In the genomic region with DNA sequence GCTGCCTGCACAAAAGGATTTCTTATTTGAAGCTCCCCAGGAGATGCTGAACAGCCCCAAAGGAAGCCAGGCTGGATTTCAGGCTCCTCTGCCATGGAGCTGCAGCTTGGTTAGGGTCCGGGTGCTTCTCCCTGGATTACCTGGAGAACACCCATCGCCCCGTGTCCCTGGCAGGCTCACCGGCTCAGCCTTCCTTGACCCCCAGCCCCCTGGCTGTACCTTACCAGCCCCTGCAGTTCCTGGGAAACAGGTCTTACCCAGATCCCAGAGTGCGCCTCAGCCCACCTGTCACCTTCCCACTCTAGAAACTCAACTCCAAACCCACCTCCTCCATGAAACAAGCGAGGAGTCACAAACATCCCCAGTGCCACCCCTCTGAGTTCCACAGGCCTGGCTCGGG, we compare ENCODE assay signal across 18 cellular contexts. TPM values are rescaled to one million over a fixed set of nuclear protein-coding genes. Genes with fewer than 3 reads are reported as not detected.
"Had no signal": no experiment of that assay in that cellular context is flagged by ENCODE, and none has a peak within 500 bp of the region (broad histone marks: within the 10 kb centered on the region; RNA-seq: fewer than 3 reads in every experiment).

No MANE protein-coding gene starts in this region.

- H3K27ac Mint-ChIP-seq: activated CD8-positive, alpha-beta T cell treated with anti-CD3 and anti-CD28 coated beads, Interleukin-2, amount 10 ng/mL, durations not matched to agents 7 days and 5 days; progenitor cell of endocrine pancreas; stimulated activated memory B cell treated with anti-CD40 and anti-IgM and Interleukin-4, amounts not matched to agents 10 μg/mL and 1 μg/mL and 100 μg/mL, for 72 hours; T-helper 1 cell treated with Interleukin-12 subunit alpha and Interleukin-12 subunit beta and Interleukin-4 antibody, amounts not matched to agents 30 μg/mL and 1 μg/mL, for 36 hours; type B pancreatic cell had no signal

- H3K4me2 ChIP-seq: smooth muscle cell had no signal

- H3K27me3 Mint-ChIP-seq: naive thymus-derived CD4-positive, alpha-beta T cell; stimulated activated memory B cell treated with anti-CD40 and anti-IgM and Interleukin-4, amounts not matched to agents 10 μg/mL and 1 μg/mL and 100 μg/mL, for 72 hours had no signal

- H3K27me3 ChIP-seq: dorsolateral prefrontal cortex, esophagus muscularis mucosa, suprapubic skin had no signal

- H3K36me3 Mint-ChIP-seq: immature natural killer cell, type B pancreatic cell had no signal

- H3K9me3 ChIP-seq: esophagus muscularis mucosa, lower lobe of right lung, suprapubic skin had no signal

- DNase-seq: activated CD8-positive, alpha-beta T cell treated with anti-CD3 and anti-CD28 coated beads, Interleukin-2, amount 10 ng/mL, durations not matched to agents 7 days and 5 days; dorsolateral prefrontal cortex; glutamatergic neuron; immature natural killer cell; left cardiac atrium; lower lobe of right lung; right cardiac atrium had no signal

- H3K27ac ChIP-seq: dorsolateral prefrontal cortex, esophagus muscularis mucosa, lower lobe of right lung, suprapubic skin had no signal

- H3K4me3 Mint-ChIP-seq: activated CD8-positive, alpha-beta T cell treated with anti-CD3 and anti-CD28 coated beads, Interleukin-2, amount 10 ng/mL, durations not matched to agents 7 days and 5 days; immature natural killer cell; naive thymus-derived CD4-positive, alpha-beta T cell; stimulated activated memory B cell treated with anti-CD40 and anti-IgM and Interleukin-4, amounts not matched to agents 10 μg/mL and 1 μg/mL and 100 μg/mL, for 72 hours; T-helper 1 cell treated with Interleukin-12 subunit alpha and Interleukin-12 subunit beta and Interleukin-4 antibody, amounts not matched to agents 30 μg/mL and 1 μg/mL, for 36 hours; type B pancreatic cell had no signal

- ATAC-seq: activated CD8-positive, alpha-beta T cell treated with anti-CD3 and anti-CD28 coated beads, Interleukin-2, amount 10 ng/mL, durations not matched to agents 7 days and 5 days; left cardiac atrium; lower lobe of right lung; naive thymus-derived CD4-positive, alpha-beta T cell; right cardiac atrium; Right ventricle myocardium inferior; stimulated activated memory B cell treated with anti-CD40 and anti-IgM and Interleukin-4, amounts not matched to agents 10 μg/mL and 1 μg/mL and 100 μg/mL, for 72 hours had no signal

- H3K4me3 ChIP-seq: dorsolateral prefrontal cortex, esophagus muscularis mucosa, lower lobe of right lung, smooth muscle cell, suprapubic skin had no signal

- H3K36me3 ChIP-seq: esophagus muscularis mucosa, lower lobe of right lung, suprapubic skin had no signal

- H3K9me3 Mint-ChIP-seq: immature natural killer cell; naive thymus-derived CD4-positive, alpha-beta T cell; stimulated activated memory B cell treated with anti-CD40 and anti-IgM and Interleukin-4, amounts not matched to agents 10 μg/mL and 1 μg/mL and 100 μg/mL, for 72 hours; T-helper 1 cell treated with Interleukin-12 subunit alpha and Interleukin-12 subunit beta and Interleukin-4 antibody, amounts not matched to agents 30 μg/mL and 1 μg/mL, for 36 hours had no signal

RNA-seq across cellular contexts. Expression of a gene that starts 45.3 kb away (rescaled TPM):
- total RNA-seq: cerebellum, fibroblast of villous mesenchyme, progenitor cell of endocrine pancreas, Right ventricle myocardium inferior, smooth muscle cell had no signal
